ENCODE assay signal across 20 cellular contexts in the genomic region with DNA sequence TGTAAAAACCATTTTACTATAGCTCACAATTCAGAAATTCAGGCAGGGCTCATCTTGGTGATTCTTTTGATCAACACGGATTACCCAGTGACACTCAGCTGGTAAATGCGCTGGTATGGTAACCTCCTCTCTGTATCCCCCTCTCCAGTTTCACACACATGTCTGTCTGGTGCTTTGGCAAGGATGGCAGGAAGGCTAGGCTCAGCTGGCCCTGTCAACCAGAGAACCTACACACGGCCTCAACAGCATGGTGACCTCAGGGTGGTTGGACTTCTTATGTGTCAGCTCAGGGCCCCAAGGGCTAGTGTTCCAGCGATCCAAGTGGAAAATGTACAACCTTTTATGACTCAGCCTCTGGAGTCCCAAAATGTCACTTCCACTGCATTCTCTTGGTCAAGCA. TPM values are rescaled to one million over a fixed set of nuclear protein-coding genes. Genes with fewer than 3 reads are reported as not detected.
DNase-seq lines count a peak whose midpoint lies in the region; ATAC-seq and TF ChIP-seq lines count a peak whose summit lies in the region.
"Had no signal": no experiment of that assay in that cellular context is flagged by ENCODE, and none has a peak within 500 bp of the region (broad histone marks: within the 10 kb centered on the region; RNA-seq: fewer than 3 reads in every experiment).

No MANE protein-coding gene starts in this region.

- H3K4me1 ChIP-seq in SJCRH30 (peaks cover 3% of the 10 kb centered on the region; the same call in 1 of the 2 replicates), psoas muscle (no peaks in the 10 kb centered on the region)
- H3K4me1 ChIP-seq in CD8-positive, alpha-beta T cell (ENCODE audit: insufficient read depth, low read length) = no peaks in the 10 kb centered on the region
- H3K4me1 ChIP-seq: BLaER1 had no signal

- ATAC-seq in psoas muscle = peak; percentile 85 to 97 (median 92)
- ATAC-seq in natural killer cell treated with Interleukin-12 subunit alpha and Interleukin-12 subunit beta and Interleukin-15 and Interleukin-18, amount 100 ng/mL, for 72 hours = no peak
- no peak for ATAC-seq in CD8-positive, alpha-beta T cell
- ATAC-seq: GM12878, HCT116 had no signal

- H3K9me3 ChIP-seq in SJCRH30 (replicated peaks) (no peaks in the 10 kb centered on the region), psoas muscle (no peaks in the 10 kb centered on the region)
- no peaks in the 10 kb centered on the region for H3K9me3 ChIP-seq in CD8-positive, alpha-beta T cell (ENCODE audit: low read length)
- H3K9me3 ChIP-seq: BLaER1 had no signal

- H3K9me3 Mint-ChIP-seq in natural killer cell treated with Interleukin-12 subunit alpha and Interleukin-12 subunit beta and Interleukin-15 and Interleukin-18, amount 100 ng/mL, for 72 hours = no peaks in the 10 kb centered on the region
- no peaks in the 10 kb centered on the region for H3K9me3 Mint-ChIP-seq in CD8-positive, alpha-beta T cell
- H3K9me3 Mint-ChIP-seq: CD8-positive, alpha-beta memory T cell had no signal

- intact Hi-C loops in psoas muscle (cut with DNase I) = no loop called here
- intact Hi-C loops in CD8-positive, alpha-beta T cell (cut with DNase I, micrococcal nuclease) = no loop called here

- H3K4me3 ChIP-seq in SJCRH30 (no peak overlapping the region), psoas muscle (no peak overlapping the region)
- no peak overlapping the region for H3K4me3 ChIP-seq in CD8-positive, alpha-beta T cell (ENCODE audit: low read depth, low read length)
- H3K4me3 ChIP-seq: BLaER1, GM12878, GM23248 had no signal

- TF ChIP-seq CTCF in psoas muscle (IDR thresholded peaks at IDR 0.05) = no peak
- TF ChIP-seq CTCF in CD8-positive, alpha-beta T cell (IDR thresholded peaks at IDR 0.05) = no peak

- 27 to 41% (median 37%) methylated on average over 4 of the region's 4 CpGs for WGBS in psoas muscle, 3 donors

- H3K36me3 ChIP-seq in SJCRH30 = no peaks in the 10 kb centered on the region
- no peaks in the 10 kb centered on the region for H3K36me3 ChIP-seq in psoas muscle (ENCODE audit: insufficient read depth in 1 of 2, low read depth in 1 of 2)
- no peaks in the 10 kb centered on the region for H3K36me3 ChIP-seq in CD8-positive, alpha-beta T cell (ENCODE audit: insufficient read depth, low read length)
- H3K36me3 ChIP-seq: BLaER1 had no signal

- POLR2A ChIA-PET in CD8-positive, alpha-beta T cell (lab: Charles Lee) = no interaction called here

- no peak overlapping the region for H3K27ac ChIP-seq in SJCRH30
- H3K27ac ChIP-seq in psoas muscle = peak overlapping the region; percentile 63
- no peak overlapping the region for H3K27ac ChIP-seq in CD8-positive, alpha-beta T cell (ENCODE audit: low read depth, low read length)
- H3K27ac ChIP-seq: 22Rv1, BLaER1, C4-2B, GM23248 had no signal

- DNase-seq in LHCN-M2 (ENCODE audit: low read depth) (peak; percentile 2), SJCRH30 (peak; percentile 33 to 49), psoas muscle (no peak)
- no peak for DNase-seq in activated T-cell treated with anti-CD3 and anti-CD28 coated beads, Interleukin-2, amount 50 U/mL, for 48 hours
- no peak for DNase-seq in natural killer cell treated with Interleukin-12 subunit alpha and Interleukin-12 subunit beta and Interleukin-15 and Interleukin-18, amount 100 ng/mL, for 72 hours (ENCODE audit: low spot score)
- DNase-seq in CD8-positive, alpha-beta T cell = no peak
- DNase-seq: CD4-positive, CD25-positive, alpha-beta regulatory T cell; CD8-positive, alpha-beta memory T cell; DMS 273 treated with DMSO at 0.1 percent for 48 hours; DMS79; EL; GDM1; GM23248; H9 had no signal

- H3K4me3 Mint-ChIP-seq in natural killer cell treated with Interleukin-12 subunit alpha and Interleukin-12 subunit beta and Interleukin-15 and Interleukin-18, amount 100 ng/mL, for 72 hours = no peak overlapping the region
- H3K4me3 Mint-ChIP-seq in CD8-positive, alpha-beta T cell = no peak overlapping the region
- H3K4me3 Mint-ChIP-seq: B cell; CD4-positive, CD25-positive, alpha-beta regulatory T cell; CD8-positive, alpha-beta memory T cell; H9 had no signal

- no peak overlapping the region for H3K27ac Mint-ChIP-seq in natural killer cell treated with Interleukin-12 subunit alpha and Interleukin-12 subunit beta and Interleukin-15 and Interleukin-18, amount 100 ng/mL, for 72 hours
- no peak overlapping the region for H3K27ac Mint-ChIP-seq in CD8-positive, alpha-beta T cell
- H3K27ac Mint-ChIP-seq: B cell; CD4-positive, CD25-positive, alpha-beta regulatory T cell; H9 had no signal

- CTCF ChIA-PET in CD8-positive, alpha-beta T cell (lab: Charles Lee) = no interaction called here

- H3K27me3 Mint-ChIP-seq in natural killer cell treated with Interleukin-12 subunit alpha and Interleukin-12 subunit beta and Interleukin-15 and Interleukin-18, amount 100 ng/mL, for 72 hours = peaks cover 0 to 2% of the 10 kb centered on the region in 2 donors
- H3K27me3 Mint-ChIP-seq in CD8-positive, alpha-beta T cell (ENCODE audit: low read depth) = no peaks in the 10 kb centered on the region
- H3K27me3 Mint-ChIP-seq: B cell; CD4-positive, CD25-positive, alpha-beta regulatory T cell had no signal

- H3K27me3 ChIP-seq in SJCRH30 = no peaks in the 10 kb centered on the region
- H3K27me3 ChIP-seq in psoas muscle (ENCODE audit: insufficient read depth in 3 of 3, low read length in 2 of 3) = no peaks in the 10 kb centered on the region
- no peaks in the 10 kb centered on the region for H3K27me3 ChIP-seq in CD8-positive, alpha-beta T cell (ENCODE audit: insufficient read depth, low read length)
- H3K27me3 ChIP-seq: BLaER1 had no signal

- no peaks in the 10 kb centered on the region for H3K36me3 Mint-ChIP-seq in natural killer cell treated with Interleukin-12 subunit alpha and Interleukin-12 subunit beta and Interleukin-15 and Interleukin-18, amount 100 ng/mL, for 72 hours
- H3K36me3 Mint-ChIP-seq in CD8-positive, alpha-beta T cell = peaks cover 19% of the 10 kb centered on the region

- peaks cover 0 to 3% of the 10 kb centered on the region in 2 donors for H3K4me1 Mint-ChIP-seq in natural killer cell treated with Interleukin-12 subunit alpha and Interleukin-12 subunit beta and Interleukin-15 and Interleukin-18, amount 100 ng/mL, for 72 hours (ENCODE audit: low read depth in 2 of 2)
- H3K4me1 Mint-ChIP-seq in CD8-positive, alpha-beta T cell (ENCODE audit: low read depth) = no peaks in the 10 kb centered on the region
- H3K4me1 Mint-ChIP-seq: B cell; CD4-positive, CD25-positive, alpha-beta regulatory T cell; CD8-positive, alpha-beta memory T cell had no signal

RNA-seq across cellular contexts. Expression of a gene that starts 55.7 kb away (rescaled TPM):
- total RNA-seq in LHCN-M2 (2014; rRNA removed) = 20.1 and 20.7 TPM in 2 replicates
- polyA plus RNA-seq in LHCN-M2 (2012) = 29.9 TPM
- 19.3 and 27.0 TPM in 2 replicates for total RNA-seq in SJCRH30 (2014; rRNA removed; shearing (Covaris generic))
- total RNA-seq in psoas muscle = 10 to 100 TPM; 13.1 to 20.5 (median 15.5) TPM
- 10 to 100 TPM; 13.7 to 33.7 (median 25.2) TPM for polyA plus RNA-seq in psoas muscle
- total RNA-seq in natural killer cell treated with Interleukin-12 subunit alpha and Interleukin-12 subunit beta and Interleukin-15 and Interleukin-18, amount 100 ng/mL, for 72 hours = 10 to 100 TPM; 46.9 to 64.3 TPM
- 10 to 100 TPM; 43.7 to 44.4 TPM for total RNA-seq in CD8-positive, alpha-beta T cell

Comparison
In these comparisons a context has a peak if more than half of its experiments do, and no peak if none do; other contexts are left out.
1. DNase-seq: peak in LHCN-M2 (single experiment) and SJCRH30 (2 of 2); none in psoas muscle (0 of 2), activated T-cell treated with anti-CD3 and anti-CD28 coated beads, Interleukin-2, amount 50 U/mL, for 48 hours (0 of 2), natural killer cell treated with Interleukin-12 subunit alpha and Interleukin-12 subunit beta and Interleukin-15 and Interleukin-18, amount 100 ng/mL, for 72 hours (single experiment) and CD8-positive, alpha-beta T cell (0 of 7).
2. ATAC-seq: peak in psoas muscle (4 of 4); none in natural killer cell treated with Interleukin-12 subunit alpha and Interleukin-12 subunit beta and Interleukin-15 and Interleukin-18, amount 100 ng/mL, for 72 hours (0 of 2) and CD8-positive, alpha-beta T cell (single experiment).